ENCODE assay signal across 8 cellular contexts in the genomic region with DNA sequence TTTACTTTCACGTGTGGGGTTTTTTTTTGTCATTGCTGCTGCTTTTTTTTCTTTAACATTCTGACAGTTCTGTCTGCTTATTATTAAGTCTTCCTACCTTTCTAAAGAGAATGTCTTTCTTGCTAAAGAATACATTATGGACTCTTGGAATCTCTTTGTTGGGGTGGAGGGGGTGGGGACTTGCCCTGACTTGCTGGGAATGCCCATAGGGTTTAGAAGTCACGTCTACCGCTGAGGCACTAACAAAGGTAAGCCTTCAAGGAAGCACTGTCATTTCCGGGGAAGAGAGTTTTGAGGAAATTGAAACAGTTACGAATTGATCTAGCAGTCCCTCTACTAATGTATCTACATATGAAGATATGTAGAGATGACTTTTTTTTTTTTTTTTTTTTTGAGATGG. TPM values are rescaled to one million over a fixed set of nuclear protein-coding genes. Genes with fewer than 3 reads are reported as not detected.
DNase-seq lines count a peak whose midpoint lies in the region; ATAC-seq and TF ChIP-seq lines count a peak whose summit lies in the region.

No MANE protein-coding gene starts in this region.

- peak overlapping the region; percentile 72 for H3K4me3 Mint-ChIP-seq in T-helper 1 cell treated with Interleukin-12 subunit alpha and Interleukin-12 subunit beta and Interleukin-4 antibody, amounts not matched to agents 30 μg/mL and 1 μg/mL, for 36 hours
- H3K4me3 Mint-ChIP-seq in activated T-helper 2 cell treated with anti-CD3 and anti-CD28 coated beads, Interferon-gamma antibody, Interleukin-2, Interleukin-4, amounts not matched to agents 10 μg/mL and 5 μg/mL and 100 μg/mL, durations not matched to agents 14 hours and 24 hours and 36 hours (ENCODE audit: low read depth) = peak overlapping the region; percentile 71

- intact Hi-C loops in activated T-helper 2 cell treated with anti-CD3 and anti-CD28 coated beads, Interferon-gamma antibody, Interleukin-2, Interleukin-4, amounts not matched to agents 10 μg/mL and 5 μg/mL and 100 μg/mL, durations not matched to agents 14 hours and 24 hours and 36 hours (cut with micrococcal nuclease) = loop anchor here (1.0 to 5.0 kb wide), 3 partner anchors 8 to 1248 kb away; no protein-coding TSS in a partner anchor

- peaks cover 40% of the 10 kb centered on the region for H3K4me1 ChIP-seq in stomach smooth muscle (ENCODE audit: control insufficient read depth, insufficient read depth, low read length)

- H3K9ac ChIP-seq in stomach smooth muscle (ENCODE audit: low read length in 2 of 2) = peak overlapping the region in 1 of 2 donors; percentile 55

- no peak for DNase-seq in T-helper 1 cell
- DNase-seq in activated T-helper 2 cell treated with anti-CD3 and anti-CD28 coated beads, Interferon-gamma antibody, Interleukin-2, Interleukin-4, amounts not matched to agents 10 μg/mL and 5 μg/mL and 100 μg/mL, durations not matched to agents 14 hours and 24 hours and 36 hours (ENCODE audit: low spot score) = no peak
- peak; percentile 72 for DNase-seq in islet precursor cell
- no peak for DNase-seq in NCI-H2081 (lab: John Stamatoyannopoulos, UW)
- no peak for DNase-seq in GM10266 (ENCODE audit: extremely low spot score)

- peak overlapping the region; percentile 88 for H3K27ac Mint-ChIP-seq in T-helper 1 cell treated with Interleukin-12 subunit alpha and Interleukin-12 subunit beta and Interleukin-4 antibody, amounts not matched to agents 30 μg/mL and 1 μg/mL, for 36 hours
- peak overlapping the region; percentile 98 for H3K27ac Mint-ChIP-seq in activated T-helper 2 cell treated with anti-CD3 and anti-CD28 coated beads, Interferon-gamma antibody, Interleukin-2, Interleukin-4, amounts not matched to agents 10 μg/mL and 5 μg/mL and 100 μg/mL, durations not matched to agents 14 hours and 24 hours and 36 hours

- H3K36me3 ChIP-seq in stomach smooth muscle (ENCODE audit: control insufficient read depth in 2 of 2, insufficient read depth in 2 of 2, low read length in 2 of 2) = peaks cover 17 to 25% of the 10 kb centered on the region in 2 donors

- H3K9me3 ChIP-seq in stomach smooth muscle (ENCODE audit: control insufficient read depth in 2 of 2, low read length in 2 of 2) = no peaks in the 10 kb centered on the region

- no peaks in the 10 kb centered on the region for H3K27me3 ChIP-seq in stomach smooth muscle (ENCODE audit: control insufficient read depth in 1 of 2, insufficient read depth in 2 of 2, low read length in 2 of 2)

- no peak for ATAC-seq in GM18867 (IDR thresholded peaks at IDR 0.05; ENCODE audit: unreplicated experiment)

- peaks cover 21% of the 10 kb centered on the region for H3K36me3 Mint-ChIP-seq in T-helper 1 cell treated with Interleukin-12 subunit alpha and Interleukin-12 subunit beta and Interleukin-4 antibody, amounts not matched to agents 30 μg/mL and 1 μg/mL, for 36 hours (ENCODE audit: low read depth)
- H3K36me3 Mint-ChIP-seq in activated T-helper 2 cell treated with anti-CD3 and anti-CD28 coated beads, Interferon-gamma antibody, Interleukin-2, Interleukin-4, amounts not matched to agents 10 μg/mL and 5 μg/mL and 100 μg/mL, durations not matched to agents 14 hours and 24 hours and 36 hours (ENCODE audit: low read depth) = peaks cover 40% of the 10 kb centered on the region

- H3K9me3 Mint-ChIP-seq in T-helper 1 cell treated with Interleukin-12 subunit alpha and Interleukin-12 subunit beta and Interleukin-4 antibody, amounts not matched to agents 30 μg/mL and 1 μg/mL, for 36 hours = no peaks in the 10 kb centered on the region
- H3K9me3 Mint-ChIP-seq in activated T-helper 2 cell treated with anti-CD3 and anti-CD28 coated beads, Interferon-gamma antibody, Interleukin-2, Interleukin-4, amounts not matched to agents 10 μg/mL and 5 μg/mL and 100 μg/mL, durations not matched to agents 14 hours and 24 hours and 36 hours = no peaks in the 10 kb centered on the region

- H3K4me3 ChIP-seq in stomach smooth muscle (ENCODE audit: low read length in 2 of 2) = peak overlapping the region; percentile 32 to 35

- TF ChIP-seq CTCF in GM10266 (IDR thresholded peaks at IDR 0.05; ENCODE audit: control insufficient read depth, insufficient read depth, low read depth, missing control alignments) = no peak

- H3K27me3 Mint-ChIP-seq in T-helper 1 cell treated with Interleukin-12 subunit alpha and Interleukin-12 subunit beta and Interleukin-4 antibody, amounts not matched to agents 30 μg/mL and 1 μg/mL, for 36 hours (ENCODE audit: low read depth) = no peaks in the 10 kb centered on the region
- H3K27me3 Mint-ChIP-seq in activated T-helper 2 cell treated with anti-CD3 and anti-CD28 coated beads, Interferon-gamma antibody, Interleukin-2, Interleukin-4, amounts not matched to agents 10 μg/mL and 5 μg/mL and 100 μg/mL, durations not matched to agents 14 hours and 24 hours and 36 hours (ENCODE audit: low read depth) = no peaks in the 10 kb centered on the region

- H3K27ac ChIP-seq in stomach smooth muscle (ENCODE audit: low read length) = no peak overlapping the region

- peaks cover 64% of the 10 kb centered on the region for H3K4me1 Mint-ChIP-seq in T-helper 1 cell treated with Interleukin-12 subunit alpha and Interleukin-12 subunit beta and Interleukin-4 antibody, amounts not matched to agents 30 μg/mL and 1 μg/mL, for 36 hours (ENCODE audit: low read depth)
- H3K4me1 Mint-ChIP-seq in activated T-helper 2 cell treated with anti-CD3 and anti-CD28 coated beads, Interferon-gamma antibody, Interleukin-2, Interleukin-4, amounts not matched to agents 10 μg/mL and 5 μg/mL and 100 μg/mL, durations not matched to agents 14 hours and 24 hours and 36 hours (ENCODE audit: low read depth) = peaks cover 64% of the 10 kb centered on the region

RNA-seq across cellular contexts. Expression of gene CD99, which starts 19.4 kb away (rescaled TPM):
- 280 and 290 TPM in 2 replicates for total RNA-seq in activated T-helper 2 cell treated with anti-CD3 and anti-CD28 coated beads, Interferon-gamma antibody, Interleukin-2, Interleukin-4, amounts not matched to agents 10 μg/mL and 5 μg/mL and 100 μg/mL, durations not matched to agents 14 hours and 24 hours and 36 hours

RNA-seq across cellular contexts. Expression of gene XG, which starts 41.3 kb away (rescaled TPM):
- not detected in 2 replicates for total RNA-seq in activated T-helper 2 cell treated with anti-CD3 and anti-CD28 coated beads, Interferon-gamma antibody, Interleukin-2, Interleukin-4, amounts not matched to agents 10 μg/mL and 5 μg/mL and 100 μg/mL, durations not matched to agents 14 hours and 24 hours and 36 hours
